Comparison of ENCODE assay signal across 8 cellular contexts in genomic region chr16:8621221-8621571, GRCh38. TPM values are rescaled to one million over a fixed set of nuclear protein-coding genes. Genes with fewer than 3 reads are reported as not detected.
DNase-seq lines count a peak whose midpoint lies in the region; ATAC-seq, FAIRE-seq and TF ChIP-seq lines count a peak whose summit lies in the region.

No MANE protein-coding gene starts in this region.

- intact Hi-C loops in Right ventricle myocardium superior (cut with DNase I): no loop called here
- intact Hi-C loops in GM12878 (cut with micrococcal nuclease; ENCODE audit: unreplicated experiment): loop anchor here (5.0 kb wide), 1 partner anchor 44 kb away; no protein-coding TSS in a partner anchor

- no peak overlapping the region for H2BK5ac ChIP-seq in mesenchymal stem cell (ENCODE audit: low read depth, low read length, poor library complexity, severe bottlenecking)

- TF ChIP-seq CTCF in cardiac muscle cell (IDR thresholded peaks at IDR 0.05; ENCODE audit: low read depth, low read length) (no peak), GM12878 (IDR thresholded peaks at IDR 0.05 in 2 of 3, conservative IDR thresholded peaks at IDR 0.05 in 1 of 3; ENCODE audit: control insufficient read depth in 2 of 3, extremely low read depth in 1 of 3, insufficient read depth in 1 of 3, low read depth in 3 of 3, low read length in 3 of 3) (no peak), upper lobe of left lung (IDR thresholded peaks at IDR 0.05) (no peak)

- no peak overlapping the region for H3K23ac ChIP-seq in mesenchymal stem cell (ENCODE audit: low read length in 2 of 2)

- no peak overlapping the region for H4K8ac ChIP-seq in mesenchymal stem cell (ENCODE audit: low read length)

- TF ChIP-seq POLR2A in GM12878 (IDR thresholded peaks at IDR 0.05; ENCODE audit: low read depth, low read length) (no peak), upper lobe of left lung (IDR thresholded peaks at IDR 0.05) (no peak)

- TF ChIP-seq EP300 in GM12878 (IDR thresholded peaks at IDR 0.05; ENCODE audit: borderline replicate concordance in 1 of 2, control insufficient read depth in 1 of 2, low read depth in 2 of 2, low read length in 2 of 2): no peak
- TF ChIP-seq EP300 in upper lobe of left lung (IDR thresholded peaks at IDR 0.05): no peak

- no peak overlapping the region for H4K91ac ChIP-seq in mesenchymal stem cell (ENCODE audit: low read length)

- POLR2A ChIA-PET in GM12878 (lab: Charles Lee): interaction anchor here (0.7 kb wide), 1 partner anchor 24 kb away, joined by 3 read pairs; no protein-coding TSS in a partner anchor

- H3K79me1 ChIP-seq in mesenchymal stem cell (replicated peaks; ENCODE audit: low read length, poor library complexity, severe bottlenecking): peaks cover 10% of the 10 kb centered on the region

- FAIRE-seq in GM12878 (lab: Jason Lieb, UNC): no peak

- H2AK5ac ChIP-seq in mesenchymal stem cell (ENCODE audit: low read length, severe bottlenecking): no peak overlapping the region

- no peak overlapping the region for H2BK15ac ChIP-seq in mesenchymal stem cell (ENCODE audit: low read depth, poor library complexity, severe bottlenecking)

- no peaks in the 10 kb centered on the region for H3K27me3 ChIP-seq in cardiac muscle cell
- peaks cover 0 to 1% of the 10 kb centered on the region in 2 experiments; a peak in 1 of 4 replicates for H3K27me3 ChIP-seq in GM12878 (replicated peaks in 1 of 2; ENCODE audit: control insufficient read depth in 2 of 2, insufficient read depth in 2 of 2, low read length in 1 of 2)
- peaks cover 0 to 19% of the 10 kb centered on the region in 2 experiments for H3K27me3 ChIP-seq in mesenchymal stem cell (ENCODE audit: control insufficient read depth in 1 of 2, insufficient read depth in 1 of 2, low read length in 2 of 2)
- H3K27me3 ChIP-seq in upper lobe of left lung: no peaks in the 10 kb centered on the region

- ATAC-seq in Right ventricle myocardium superior (ENCODE audit: poor library complexity) (no peak), GM12878 (no peak), upper lobe of left lung (ENCODE audit: low FRiP score in 2 of 2) (no peak), HG02884 (IDR thresholded peaks at IDR 0.05; ENCODE audit: unreplicated experiment) (no peak)

- no peak overlapping the region for H3K4ac ChIP-seq in mesenchymal stem cell (ENCODE audit: low read depth in 1 of 2, low read length in 2 of 2)

- no peak overlapping the region for H2BK12ac ChIP-seq in mesenchymal stem cell (ENCODE audit: low read length in 2 of 2)

- H3K36me3 ChIP-seq in cardiac muscle cell (peaks cover 8% of the 10 kb centered on the region), GM12878 (ENCODE audit: control insufficient read depth in 2 of 2, insufficient read depth in 2 of 2, low read length in 1 of 2) (peaks cover 0 to 1% of the 10 kb centered on the region in 2 experiments; a peak in 1 of 4 replicates), mesenchymal stem cell (ENCODE audit: control insufficient read depth in 1 of 2, insufficient read depth in 2 of 2, low read depth in 1 of 2, low read length in 2 of 2) (peaks cover 9 to 20% of the 10 kb centered on the region in 2 experiments), upper lobe of left lung (peaks cover 6 to 12% (median 10%) of the 10 kb centered on the region in 4 donors)

- H3K9ac ChIP-seq in GM12878 (ENCODE audit: control insufficient read depth, insufficient read depth, low read length): peak overlapping the region; percentile 89; the same call in 1 of the 2 replicates
- H3K9ac ChIP-seq in mesenchymal stem cell (ENCODE audit: low read length): peak overlapping the region; percentile 100

- WGBS in GM12878 (ENCODE audit: insufficient coverage, insufficient replicate concordance, low lambda C conversion rate, missing lambda C conversion rate): 16% methylated on average over 12 of the region's 12 CpGs
- WGBS in mesenchymal stem cell: 21% methylated on average over 10 of the region's 12 CpGs
- 20 to 22% methylated on average over 11 to 12 of the region's 12 CpGs for WGBS in upper lobe of left lung, 2 donors

- peak overlapping the region; percentile 86 for H3K4me2 ChIP-seq in GM12878 (ENCODE audit: control insufficient read depth, insufficient read depth)
- H3K4me2 ChIP-seq in mesenchymal stem cell (ENCODE audit: low read length, poor library complexity, severe bottlenecking): peak overlapping the region; percentile 74

- DNase-seq in cardiac muscle cell (ENCODE audit: low read depth in 1 of 2, low spot score in 1 of 2) (no peak), Right ventricle myocardium superior (no peak), GM12878 (ENCODE audit: low read depth, low spot score) (no peak), mesenchymal stem cell (no peak), upper lobe of left lung (no peak), KBM-7 (no peak), glomerular visceral epithelial cell (ENCODE audit: extremely low spot score) (no peak)

- H2BK120ac ChIP-seq in mesenchymal stem cell (ENCODE audit: low read depth, low read length): no peak overlapping the region

- BruUV-seq in GM12878 (replicated peaks; lab: Mats Ljungman, UMichigan): no TSS peak

- no peak overlapping the region for H3K14ac ChIP-seq in mesenchymal stem cell (ENCODE audit: low read length in 2 of 2)

- CTCF ChIA-PET in GM12878 (lab: Yijun Ruan, JAX): interaction anchor here (1.0 to 1.4 kb wide), 2 partner anchors 513 to 518 kb away, joined by 3 read pairs; no protein-coding TSS in a partner anchor

- H3K18ac ChIP-seq in mesenchymal stem cell (ENCODE audit: low read depth in 1 of 2, low read length in 2 of 2): no peak overlapping the region

- peaks cover 5% of the 10 kb centered on the region for H3K4me1 ChIP-seq in cardiac muscle cell (ENCODE audit: low read depth)
- no peaks in the 10 kb centered on the region for H3K4me1 ChIP-seq in GM12878 (ENCODE audit: control insufficient read depth, insufficient read depth, low read length)
- H3K4me1 ChIP-seq in mesenchymal stem cell (ENCODE audit: control insufficient read depth, insufficient read depth, low read depth, low read length): peaks cover 3% of the 10 kb centered on the region
- H3K4me1 ChIP-seq in upper lobe of left lung: peaks cover 9 to 24% (median 16%) of the 10 kb centered on the region in 4 donors

- RAD21 ChIA-PET in GM12878 (lab: Charles Lee; ENCODE audit: unreplicated experiment): no interaction called here

- no peak for TF ChIP-seq RAD21 in GM12878 (IDR thresholded peaks at IDR 0.05; ENCODE audit: insufficient read depth, low read depth, low read length)

- H3K4me3 ChIP-seq in cardiac muscle cell (peak overlapping the region; percentile 62), GM12878 (peak overlapping the region; percentile 99), mesenchymal stem cell (ENCODE audit: insufficient read depth in 1 of 2, low read depth in 1 of 2, low read length in 2 of 2) (peak overlapping the region; percentile 11 to 99), upper lobe of left lung (peak overlapping the region; percentile 62 to 90 (median 81))

- peaks cover 22% of the 10 kb centered on the region for H3K79me2 ChIP-seq in GM12878 (ENCODE audit: control insufficient read depth, insufficient read depth, low read length)

- H3K9me3 ChIP-seq in cardiac muscle cell (ENCODE audit: low read depth) (no peaks in the 10 kb centered on the region), GM12878 (replicated peaks; ENCODE audit: control insufficient read depth, insufficient read depth, low read length) (no peaks in the 10 kb centered on the region), mesenchymal stem cell (ENCODE audit: control insufficient read depth, low read length) (no peaks in the 10 kb centered on the region), upper lobe of left lung (no peaks in the 10 kb centered on the region)

- in situ Hi-C loops in GM12878 (cut with MboI): no loop called here
- in situ Hi-C loops in KBM-7 (cut with MboI; ENCODE audit: low pct_unique_long_range_greater_than_20kb, low sequenced_read_pairs): no loop called here

- H2AFZ ChIP-seq in GM12878 (ENCODE audit: control insufficient read depth, low read depth, low read length): peak overlapping the region; percentile 64
- H2AFZ ChIP-seq in mesenchymal stem cell (ENCODE audit: low read depth, low read length): no peak overlapping the region

- H3K27ac ChIP-seq in cardiac muscle cell (peak overlapping the region; percentile 94), GM12878 (ENCODE audit: control insufficient read depth, insufficient read depth) (peak overlapping the region; percentile 64; the same call in 1 of the 2 replicates), mesenchymal stem cell (ENCODE audit: low read length, poor library complexity, severe bottlenecking) (no peak overlapping the region), upper lobe of left lung (peak overlapping the region; percentile 74 to 93 (median 86))

- SMC1A ChIA-PET in GM12878 (lab: Charles Lee; ENCODE audit: uncharacterized antibody, unreplicated experiment): interaction anchor here (0.6 to 0.9 kb wide), 2 partner anchors 175 to 1804 kb away, joined by 3 read pairs; no protein-coding TSS in a partner anchor

- no peaks in the 10 kb centered on the region for H4K20me1 ChIP-seq in GM12878 (ENCODE audit: control insufficient read depth, insufficient read depth)

RNA-seq across cellular contexts. Expression of gene METTL22, which starts 0.3 kb away (rescaled TPM):
- total RNA-seq in cardiac muscle cell (28.4 and 63.5 TPM in 2 replicates), Right ventricle myocardium superior (21.0 TPM), GM12878 (2014; rRNA removed) (16.1 and 21.9 TPM in 2 replicates), GM12878 (2014; rRNA removed; fragmentation: Illumina TruSeq; extraction: Trizol) (16.1 and 17.6 TPM in 2 replicates), GM12878 (2021) (18.9 and 23.1 TPM in 2 replicates), upper lobe of left lung (100 to 1,000 TPM in 1 of 6 donors, 10 to 100 TPM in 5; 22.3 to 118 (median 36.5) TPM)
- polyA plus RNA-seq in cardiac muscle cell (46.0 and 102 TPM in 2 replicates), GM12878 (2011; rRNA removed) (25.6 and 34.7 TPM in 2 replicates), GM12878 (2014; fragmentation: Illumina TruSeq; extraction: Trizol) (17.0 and 17.7 TPM in 2 replicates), GM12878 (2014; fragmentation: Nextera tagmentation; extraction: Ambion mirVana) (1 to 10 TPM; 6.4 to 9.2 TPM), GM12878 (2014; rRNA removed) (26.1 and 28.0 TPM in 2 replicates), GM12878 (2016; fragmentation: Nextera tagmentation; extraction: Ambion mirVana) (10 to 100 TPM; 18.5 to 19.1 TPM)
- total RNA-seq in GM12878 (2013; cell fraction: nucleolus; rRNA removed): 244 and 245 TPM in 2 replicates
- polyA plus RNA-seq in GM12878 (2011; ENCODE audit: low read depth): 15.8 TPM
- 38.3 and 40.0 TPM in 2 replicates for polyA plus RNA-seq in GM12878 (2011; cell fraction: cytosol; rRNA removed)
- polyA plus RNA-seq in GM12878 (2011; cell fraction: nucleus; rRNA removed): 203 and 218 TPM in 2 replicates
- polyA plus RNA-seq in GM12878 (2012): 17.0 and 21.7 TPM in 2 replicates
- polyA minus RNA-seq in GM12878 (2011; rRNA and poly(A)+ RNA removed): 53.0 and 67.2 TPM in 2 replicates
- 24.3 and 46.8 TPM in 2 replicates for polyA minus RNA-seq in GM12878 (2011; cell fraction: cytosol; rRNA and poly(A)+ RNA removed)
- 53.6 and 72.1 TPM in 2 replicates for polyA minus RNA-seq in GM12878 (2011; cell fraction: nucleus; rRNA and poly(A)+ RNA removed)
- 31.8 TPM for polyA plus RNA-seq in mesenchymal stem cell (2013, experiment 1 of 2)
- 31.8 TPM for polyA plus RNA-seq in mesenchymal stem cell (2013, experiment 2 of 2)

RNA-seq across cellular contexts. Expression of gene TMEM114, which starts 30.9 kb away (rescaled TPM):
- not detected in 2 replicates for total RNA-seq in cardiac muscle cell
- not detected in 2 replicates for polyA plus RNA-seq in cardiac muscle cell
- not detected for total RNA-seq in Right ventricle myocardium superior
- not detected in 2 replicates for total RNA-seq in GM12878 (2013; cell fraction: nucleolus; rRNA removed)
- total RNA-seq in GM12878 (2014; rRNA removed): not detected in 2 replicates
- not detected in 2 replicates for total RNA-seq in GM12878 (2014; rRNA removed; fragmentation: Illumina TruSeq; extraction: Trizol)
- not detected in 2 replicates for total RNA-seq in GM12878 (2021)
- not detected for polyA plus RNA-seq in GM12878 (2011; ENCODE audit: low read depth)
- polyA plus RNA-seq in GM12878 (2011; rRNA removed): not detected in 2 replicates
- polyA plus RNA-seq in GM12878 (2011; cell fraction: cytosol; rRNA removed): 0.15 TPM in 1 of 2 replicates, not detected in the other
- not detected in 2 replicates for polyA plus RNA-seq in GM12878 (2011; cell fraction: nucleus; rRNA removed)
- polyA plus RNA-seq in GM12878 (2012): not detected in 2 replicates
- not detected in 2 replicates for polyA plus RNA-seq in GM12878 (2014; fragmentation: Illumina TruSeq; extraction: Trizol)
- polyA plus RNA-seq in GM12878 (2014; fragmentation: Nextera tagmentation; extraction: Ambion mirVana): not detected
- polyA plus RNA-seq in GM12878 (2014; rRNA removed): not detected in 2 replicates
- not detected for polyA plus RNA-seq in GM12878 (2016; fragmentation: Nextera tagmentation; extraction: Ambion mirVana)
- polyA minus RNA-seq in GM12878 (2011; rRNA and poly(A)+ RNA removed): not detected in 2 replicates
- polyA minus RNA-seq in GM12878 (2011; cell fraction: cytosol; rRNA and poly(A)+ RNA removed): not detected in 2 replicates
- polyA minus RNA-seq in GM12878 (2011; cell fraction: nucleus; rRNA and poly(A)+ RNA removed): not detected in 2 replicates
- not detected for polyA plus RNA-seq in mesenchymal stem cell (2013, experiment 1 of 2)
- not detected for polyA plus RNA-seq in mesenchymal stem cell (2013, experiment 2 of 2)
- total RNA-seq in upper lobe of left lung: not detected

RNA-seq across cellular contexts. Expression of gene ABAT, which starts 53.2 kb away (rescaled TPM):
- total RNA-seq in cardiac muscle cell (71.4 and 115 TPM in 2 replicates), Right ventricle myocardium superior (3.4 TPM), GM12878 (2014; rRNA removed) (1.8 and 1.9 TPM in 2 replicates), GM12878 (2014; rRNA removed; fragmentation: Illumina TruSeq; extraction: Trizol) (1.8 and 1.9 TPM in 2 replicates), GM12878 (2021) (2.6 and 2.8 TPM in 2 replicates), upper lobe of left lung (10 to 100 TPM in 2 of 6 donors, 1 to 10 TPM in 4; 4.7 to 22.0 (median 9.1) TPM)
- polyA plus RNA-seq in cardiac muscle cell (51.7 and 54.4 TPM in 2 replicates), GM12878 (2011; rRNA removed) (7.0 and 10.6 TPM in 2 replicates), GM12878 (2014; fragmentation: Illumina TruSeq; extraction: Trizol) (2.8 and 3.2 TPM in 2 replicates), GM12878 (2014; fragmentation: Nextera tagmentation; extraction: Ambion mirVana) (1 to 10 TPM; 1.0 to 1.1 TPM), GM12878 (2014; rRNA removed) (2.4 and 2.6 TPM in 2 replicates), GM12878 (2016; fragmentation: Nextera tagmentation; extraction: Ambion mirVana) (1 to 10 TPM; 1.8 to 1.9 TPM)
- 21.7 and 23.2 TPM in 2 replicates for total RNA-seq in GM12878 (2013; cell fraction: nucleolus; rRNA removed)
- 1.9 TPM for polyA plus RNA-seq in GM12878 (2011; ENCODE audit: low read depth)
- polyA plus RNA-seq in GM12878 (2011; cell fraction: cytosol; rRNA removed): 7.6 and 8.5 TPM in 2 replicates
- 9.8 and 10.4 TPM in 2 replicates for polyA plus RNA-seq in GM12878 (2011; cell fraction: nucleus; rRNA removed)
- polyA plus RNA-seq in GM12878 (2012): 2.8 and 3.3 TPM in 2 replicates
- polyA minus RNA-seq in GM12878 (2011; rRNA and poly(A)+ RNA removed): 7.2 and 8.4 TPM in 2 replicates
- 1.7 and 1.9 TPM in 2 replicates for polyA minus RNA-seq in GM12878 (2011; cell fraction: cytosol; rRNA and poly(A)+ RNA removed)
- 3.1 and 6.8 TPM in 2 replicates for polyA minus RNA-seq in GM12878 (2011; cell fraction: nucleus; rRNA and poly(A)+ RNA removed)
- polyA plus RNA-seq in mesenchymal stem cell (2013, experiment 1 of 2): 2.0 TPM
- 2.1 TPM for polyA plus RNA-seq in mesenchymal stem cell (2013, experiment 2 of 2)
